Comparison of ENCODE assay signal across 19 cellular contexts in genomic region chr6:149135809-149136208, GRCh38.
A peak's percentile ranks its signal among the peaks of the same experiment; 100 is the strongest.
DNase-seq lines count a peak whose midpoint lies in the region; ATAC-seq and TF ChIP-seq lines count a peak whose summit lies in the region.
"Had no signal": no experiment of that assay in that cellular context is flagged by ENCODE, and none has a peak within 500 bp of the region (broad histone marks: within the 10 kb centered on the region; RNA-seq: fewer than 3 reads in every experiment).

No MANE protein-coding gene starts in this region.

- no peaks in the 10 kb centered on the region for H3K36me3 ChIP-seq in CD4-positive, CD25-positive, alpha-beta regulatory T cell (ENCODE audit: control insufficient read depth, insufficient read depth, low read length)
- H3K36me3 ChIP-seq in neural progenitor cell = no peaks in the 10 kb centered on the region
- H3K36me3 ChIP-seq in prostate gland = no peaks in the 10 kb centered on the region
- H3K36me3 ChIP-seq in colonic mucosa = no peaks in the 10 kb centered on the region
- H3K36me3 ChIP-seq: BE2C, BLaER1 had no signal

- no peak overlapping the region for H3K27ac ChIP-seq in CD4-positive, CD25-positive, alpha-beta regulatory T cell (ENCODE audit: insufficient read depth, low read length, poor library complexity, severe bottlenecking)
- peak overlapping the region; percentile 74 for H3K27ac ChIP-seq in VCaP
- no peak overlapping the region for H3K27ac ChIP-seq in neural progenitor cell
- H3K27ac ChIP-seq in prostate gland = no peak overlapping the region
- H3K27ac ChIP-seq in colonic mucosa = no peak overlapping the region
- H3K27ac ChIP-seq: BLaER1 had no signal

- H3F3A ChIP-seq in neural progenitor cell (ENCODE audit: low read depth) = no peaks in the 10 kb centered on the region

- peaks cover 10% of the 10 kb centered on the region for H3K36me3 Mint-ChIP-seq in CD4-positive, CD25-positive, alpha-beta regulatory T cell
- no peaks in the 10 kb centered on the region for H3K36me3 Mint-ChIP-seq in neural progenitor cell
- H3K36me3 Mint-ChIP-seq: CD14-positive monocyte had no signal

- no peak for DNase-seq in CD4-positive, CD25-positive, alpha-beta regulatory T cell
- DNase-seq in neural progenitor cell (ENCODE audit: low spot score) (peak; percentile 45), prostate gland (ENCODE audit: low spot score) (no peak), colonic mucosa (no peak)
- DNase-seq in NK-92 treated with Interleukin-12 subunit alpha and Interleukin-12 subunit beta, amount 100 ng/mL, for 24 hours (lab: John Stamatoyannopoulos, UW) = no peak
- DNase-seq: 8988T; ACHN; BE2C; C1 segment of cervical spinal cord; Caco-2; Calu3; CD4-positive, alpha-beta T cell; CD8-positive, alpha-beta T cell; DMS79 treated with DMSO at 0.1 percent for 48 hours; GF-D8 had no signal

- H3K4me3 Mint-ChIP-seq in CD4-positive, CD25-positive, alpha-beta regulatory T cell = no peak overlapping the region
- no peak overlapping the region for H3K4me3 Mint-ChIP-seq in neural progenitor cell
- H3K4me3 Mint-ChIP-seq: CD14-positive monocyte; CD4-positive, alpha-beta T cell; CD8-positive, alpha-beta T cell had no signal

- H3K4me3 ChIP-seq in CD4-positive, CD25-positive, alpha-beta regulatory T cell (ENCODE audit: low read depth, low read length) = peak overlapping the region; percentile 39
- H3K4me3 ChIP-seq in neural progenitor cell (no peak overlapping the region), prostate gland (no peak overlapping the region), colonic mucosa (no peak overlapping the region)
- H3K4me3 ChIP-seq: BLaER1 had no signal

- 75% methylated on average over 3 of the region's 3 CpGs for WGBS in prostate gland

- intact Hi-C loops in prostate gland (cut with DNase I) (no loop called here), colonic mucosa (cut with DNase I) (no loop called here)

- no peak overlapping the region for H3K9ac ChIP-seq in neural progenitor cell
- no peak overlapping the region for H3K9ac ChIP-seq in colonic mucosa (ENCODE audit: low read depth in 2 of 2, low read length in 2 of 2)
- H3K9ac ChIP-seq: BLaER1 had no signal

- H2AFZ ChIP-seq in neural progenitor cell (replicated peaks) = no peak overlapping the region

- H3K4me1 ChIP-seq in CD4-positive, CD25-positive, alpha-beta regulatory T cell (ENCODE audit: control insufficient read depth, insufficient read depth, low read length, poor library complexity, severe bottlenecking) = peaks cover 53% of the 10 kb centered on the region
- peaks cover 16% of the 10 kb centered on the region for H3K4me1 ChIP-seq in neural progenitor cell
- H3K4me1 ChIP-seq in prostate gland (replicated peaks) = peaks cover 19% of the 10 kb centered on the region
- no peaks in the 10 kb centered on the region for H3K4me1 ChIP-seq in colonic mucosa

- H3K79me2 ChIP-seq in neural progenitor cell (ENCODE audit: low read depth) = no peaks in the 10 kb centered on the region

- peaks cover 1 to 6% (median 3%) of the 10 kb centered on the region in 7 donors for H3K9me3 Mint-ChIP-seq in CD4-positive, CD25-positive, alpha-beta regulatory T cell
- H3K9me3 Mint-ChIP-seq in neural progenitor cell = peaks cover 11% of the 10 kb centered on the region
- H3K9me3 Mint-ChIP-seq: CD4-positive, alpha-beta T cell; CD8-positive, alpha-beta T cell had no signal

- no peaks in the 10 kb centered on the region for H3K27me3 Mint-ChIP-seq in CD4-positive, CD25-positive, alpha-beta regulatory T cell
- peaks cover 4% of the 10 kb centered on the region for H3K27me3 Mint-ChIP-seq in neural progenitor cell (ENCODE audit: insufficient read depth, low read depth)
- H3K27me3 Mint-ChIP-seq: CD4-positive, alpha-beta T cell had no signal

- no peaks in the 10 kb centered on the region for H3K9me3 ChIP-seq in CD4-positive, CD25-positive, alpha-beta regulatory T cell (ENCODE audit: control insufficient read depth in 2 of 2, low read length in 2 of 2)
- H3K9me3 ChIP-seq in neural progenitor cell (ENCODE audit: low read depth) (no peaks in the 10 kb centered on the region), prostate gland (no peaks in the 10 kb centered on the region), colonic mucosa (no peaks in the 10 kb centered on the region)
- H3K9me3 ChIP-seq: BE2C, Caco-2 had no signal

- no peak for TF ChIP-seq POLR2A in prostate gland (IDR thresholded peaks at IDR 0.05)

- peak overlapping the region; percentile 23 for H3K4me2 ChIP-seq in neural progenitor cell
- H3K4me2 ChIP-seq: BLaER1 had no signal

- no peak overlapping the region for H3K27ac Mint-ChIP-seq in CD4-positive, CD25-positive, alpha-beta regulatory T cell
- H3K27ac Mint-ChIP-seq in neural progenitor cell = no peak overlapping the region
- H3K27ac Mint-ChIP-seq: CD14-positive monocyte; CD4-positive, alpha-beta T cell; CD8-positive, alpha-beta T cell had no signal

- H4K20me1 ChIP-seq in neural progenitor cell (ENCODE audit: low read depth) = no peaks in the 10 kb centered on the region
- H4K20me1 ChIP-seq: BLaER1 had no signal

- TF ChIP-seq CTCF in VCaP (conservative IDR thresholded peaks at IDR 0.05) = no peak
- no peak for TF ChIP-seq CTCF in neural progenitor cell (IDR thresholded peaks at IDR 0.05)
- TF ChIP-seq CTCF in prostate gland (IDR thresholded peaks at IDR 0.05) = no peak
- no peak for TF ChIP-seq CTCF in colonic mucosa (IDR thresholded peaks at IDR 0.05)

- peaks cover 18 to 59% (median 43%) of the 10 kb centered on the region in 4 donors for H3K4me1 Mint-ChIP-seq in CD4-positive, CD25-positive, alpha-beta regulatory T cell
- peaks cover 9% of the 10 kb centered on the region for H3K4me1 Mint-ChIP-seq in neural progenitor cell

- H3K27me3 ChIP-seq in CD4-positive, CD25-positive, alpha-beta regulatory T cell (ENCODE audit: control insufficient read depth, insufficient read depth, low read length) = no peaks in the 10 kb centered on the region
- H3K27me3 ChIP-seq in neural progenitor cell = no peaks in the 10 kb centered on the region
- no peaks in the 10 kb centered on the region for H3K27me3 ChIP-seq in prostate gland (replicated peaks; ENCODE audit: insufficient read depth)
- no peaks in the 10 kb centered on the region for H3K27me3 ChIP-seq in colonic mucosa
- H3K27me3 ChIP-seq: BE2C, BLaER1 had no signal

- no peak for ATAC-seq in CD4-positive, CD25-positive, alpha-beta regulatory T cell (ENCODE audit: low read depth in 2 of 2)
- ATAC-seq in esophagus mucosa = peak; percentile 53
- ATAC-seq: CD8-positive, alpha-beta T cell had no signal
